17 cellular contexts compared by ENCODE assay signal in the genomic region with DNA sequence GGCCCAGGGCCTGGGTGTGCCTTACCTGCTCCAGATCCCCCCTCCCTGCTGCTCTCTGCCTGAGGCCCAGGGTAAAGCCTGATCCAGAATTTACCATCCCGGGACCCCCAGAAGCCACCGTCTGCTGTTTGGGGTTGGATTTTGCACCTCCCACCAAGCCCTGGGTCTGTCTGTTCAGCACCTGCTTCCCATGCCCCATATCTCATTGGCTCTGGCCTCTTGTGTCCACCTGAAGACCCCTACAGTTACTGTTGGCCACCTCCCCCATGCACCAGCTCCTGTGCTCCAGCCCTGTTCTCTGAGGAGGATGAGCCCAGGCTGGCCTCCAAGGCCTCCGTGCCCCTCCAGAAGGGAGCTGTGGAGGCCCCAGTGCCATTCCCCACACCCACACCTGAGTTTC.
DNase-seq lines count a peak whose midpoint lies in the region; TF ChIP-seq lines count a peak whose summit lies in the region.
"Had no signal": no experiment of that assay in that cellular context is flagged by ENCODE, and none has a peak within 500 bp of the region (broad histone marks: within the 10 kb centered on the region; RNA-seq: fewer than 3 reads in every experiment).

No MANE protein-coding gene starts in this region.

- H4K5ac ChIP-seq in H9 (ENCODE audit: insufficient read length, low read depth, low read length) = no peak overlapping the region

- H3K4me3 Mint-ChIP-seq in H9 (no peak overlapping the region), progenitor cell of endocrine pancreas (ENCODE audit: low read depth) (no peak overlapping the region), CD14-positive monocyte (no peak overlapping the region)
- H3K4me3 Mint-ChIP-seq: B cell; CD4-positive, CD25-positive, alpha-beta regulatory T cell; CD8-positive, alpha-beta memory T cell had no signal

- no peak overlapping the region for H3K27ac ChIP-seq in H9 (ENCODE audit: insufficient read length, low read depth, low read length)
- H3K27ac ChIP-seq: BLaER1 treated with 17β-estradiol and CSF1 and Interleukin-3, amounts not matched to agents 10 nM and 100 nM; HL-60 had no signal

- H3K27ac Mint-ChIP-seq in H9 = peak overlapping the region in 1 of 3 experiments; percentile 48; a peak in 1 of 7 replicates
- peak overlapping the region; percentile 59 for H3K27ac Mint-ChIP-seq in progenitor cell of endocrine pancreas
- H3K27ac Mint-ChIP-seq in CD14-positive monocyte = no peak overlapping the region
- H3K27ac Mint-ChIP-seq: B cell; CD4-positive, CD25-positive, alpha-beta regulatory T cell; CD8-positive, alpha-beta memory T cell had no signal

- intact Hi-C loops in CD14-positive monocyte (cut with micrococcal nuclease) = no loop called here

- H3K79me2 ChIP-seq in H9 (ENCODE audit: insufficient read depth, low read length) = no peaks in the 10 kb centered on the region

- H3K36me3 Mint-ChIP-seq in H9 (ENCODE audit: insufficient read depth in 1 of 3, low read depth in 3 of 3) (peaks cover 6 to 16% (median 10%) of the 10 kb centered on the region in 3 experiments; a peak in 6 of 7 replicates), progenitor cell of endocrine pancreas (ENCODE audit: insufficient read depth) (no peaks in the 10 kb centered on the region), CD14-positive monocyte (no peaks in the 10 kb centered on the region)
- H3K36me3 Mint-ChIP-seq: CD4-positive, CD25-positive, alpha-beta regulatory T cell; CD8-positive, alpha-beta memory T cell had no signal

- H2BK5ac ChIP-seq in H9 (ENCODE audit: insufficient read length, low read length) = no peak overlapping the region

- no peaks in the 10 kb centered on the region for H3K27me3 ChIP-seq in H9 (ENCODE audit: insufficient read depth, low read length)
- H3K27me3 ChIP-seq: BLaER1 treated with 17β-estradiol and CSF1 and Interleukin-3, amounts not matched to agents 10 nM and 100 nM had no signal

- H3K56ac ChIP-seq in H9 (ENCODE audit: insufficient read length, low read depth, low read length) = no peak overlapping the region

- no peak overlapping the region for H3K14ac ChIP-seq in H9 (ENCODE audit: insufficient read depth, low read length)

- DNase-seq in H9 (peak; percentile 13), mesenteric fat pad (ENCODE audit: low spot score) (peak; percentile 79), progenitor cell of endocrine pancreas (ENCODE audit: low spot score, unreplicated experiment) (no peak), CD14-positive monocyte (ENCODE audit: low spot score) (no peak), NCI-H1105 treated with DMSO at 0.1 percent for 48 hours (lab: John Stamatoyannopoulos, UW) (no peak), UCSD-AML1 (lab: John Stamatoyannopoulos, UW; ENCODE audit: unreplicated experiment) (no peak)
- DNase-seq: CD4-positive, CD25-positive, alpha-beta regulatory T cell; CD8-positive, alpha-beta memory T cell; COR-L47; DMS 273 treated with DMSO at 0.1 percent for 48 hours; DMS53; DND-41; EL had no signal

- no peak overlapping the region for H3K18ac ChIP-seq in H9 (ENCODE audit: insufficient read length, low read depth, low read length)

- TF ChIP-seq CTCF in H9 (conservative IDR thresholded peaks at IDR 0.05) (no peak), progenitor cell of endocrine pancreas (IDR thresholded peaks at IDR 0.05; ENCODE audit: unreplicated experiment) (no peak), CD14-positive monocyte (IDR thresholded peaks at IDR 0.05) (no peak)

- H3K9me3 Mint-ChIP-seq in H9 (peaks cover 20 to 21% of the 10 kb centered on the region in 2 experiments), progenitor cell of endocrine pancreas (ENCODE audit: low read depth) (peaks cover 2% of the 10 kb centered on the region), CD14-positive monocyte (peaks cover 0 to 2% (median 0%) of the 10 kb centered on the region in 7 donors)

- H3K4me1 ChIP-seq in H9 (ENCODE audit: insufficient read depth, low read length) = no peaks in the 10 kb centered on the region; the same call in 1 of the 2 replicates
- H3K4me1 ChIP-seq: HAP-1 had no signal

- H3K4ac ChIP-seq in H9 (ENCODE audit: low read depth, low read length) = no peak overlapping the region

- no peak overlapping the region for H2BK12ac ChIP-seq in H9 (ENCODE audit: insufficient read length, low read depth, low read length)

- H3K23me2 ChIP-seq in H9 (ENCODE audit: insufficient read length, low read depth, low read length, poor library complexity, severe bottlenecking) = no peaks in the 10 kb centered on the region

- H2AK5ac ChIP-seq in H9 (ENCODE audit: insufficient read length, low read length) = no peak overlapping the region

- H3K4me2 ChIP-seq in H9 (ENCODE audit: insufficient read depth, insufficient read length, low read length) = no peak overlapping the region
- H3K4me2 ChIP-seq: BLaER1 treated with 17β-estradiol and CSF1 and Interleukin-3, amounts not matched to agents 10 nM and 100 nM had no signal

- H3K9me3 ChIP-seq in H9 (ENCODE audit: control insufficient read depth, low read depth, low read length) = no peaks in the 10 kb centered on the region
- H3K9me3 ChIP-seq: HAP-1 had no signal

- no peak overlapping the region for H2BK15ac ChIP-seq in H9 (ENCODE audit: low read depth, low read length)

- no peak overlapping the region for H2BK20ac ChIP-seq in H9 (ENCODE audit: low read depth, low read length, poor library complexity, severe bottlenecking)

- no peak overlapping the region for H3T11ph ChIP-seq in H9 (ENCODE audit: low read length)

- no peak overlapping the region for H2AFZ ChIP-seq in H9 (ENCODE audit: low read length)

- no peak overlapping the region for H3K9ac ChIP-seq in H9 (ENCODE audit: extremely low read depth, insufficient read length, low read length)
- H3K9ac ChIP-seq: BLaER1 treated with 17β-estradiol and CSF1 and Interleukin-3, amounts not matched to agents 10 nM and 100 nM had no signal

- H3K27me3 Mint-ChIP-seq in H9 (ENCODE audit: low read depth) (peaks cover 7% of the 10 kb centered on the region), progenitor cell of endocrine pancreas (peaks cover 3% of the 10 kb centered on the region), CD14-positive monocyte (ENCODE audit: low read depth in 3 of 3) (peaks cover 0 to 8% (median 3%) of the 10 kb centered on the region in 3 donors)

- H3K23ac ChIP-seq in H9 (ENCODE audit: insufficient read length, low read depth, low read length) = no peak overlapping the region

- no peaks in the 10 kb centered on the region for H4K20me1 ChIP-seq in H9 (ENCODE audit: control insufficient read depth, insufficient read depth, insufficient read length)

- H4K91ac ChIP-seq in H9 (ENCODE audit: insufficient read length, low read depth, low read length) = no peak overlapping the region

- H3K79me1 ChIP-seq in H9 (ENCODE audit: insufficient read depth, low read depth, low read length, poor library complexity, severe bottlenecking) = no peaks in the 10 kb centered on the region

- no peak overlapping the region for H4K8ac ChIP-seq in H9 (replicated peaks; ENCODE audit: insufficient read length, low read depth, low read length)

- H3K4me1 Mint-ChIP-seq in H9 (peaks cover 20 to 40% of the 10 kb centered on the region in 2 experiments), progenitor cell of endocrine pancreas (ENCODE audit: low read depth) (no peaks in the 10 kb centered on the region), CD14-positive monocyte (no peaks in the 10 kb centered on the region)
- H3K4me1 Mint-ChIP-seq: B cell; CD4-positive, CD25-positive, alpha-beta regulatory T cell; CD8-positive, alpha-beta memory T cell had no signal

- no peak overlapping the region for H2BK120ac ChIP-seq in H9 (ENCODE audit: low read depth, low read length, poor library complexity, severe bottlenecking)

- WGBS in H9 (ENCODE audit: extremely low coverage, insufficient read length, low lambda C conversion rate) = no CpG with 5 or more reads among the region's 3 CpGs

Comparison
In these comparisons a context has a peak if more than half of its experiments do, and no peak if none do; other contexts are left out.
1. DNase-seq: peak in H9 (single experiment) and mesenteric fat pad (single experiment); none in progenitor cell of endocrine pancreas (single experiment), CD14-positive monocyte (single experiment), NCI-H1105 treated with DMSO at 0.1 percent for 48 hours (single experiment) and UCSD-AML1 (single experiment).